ENCODE assay signal across 14 cellular contexts in the genomic region with DNA sequence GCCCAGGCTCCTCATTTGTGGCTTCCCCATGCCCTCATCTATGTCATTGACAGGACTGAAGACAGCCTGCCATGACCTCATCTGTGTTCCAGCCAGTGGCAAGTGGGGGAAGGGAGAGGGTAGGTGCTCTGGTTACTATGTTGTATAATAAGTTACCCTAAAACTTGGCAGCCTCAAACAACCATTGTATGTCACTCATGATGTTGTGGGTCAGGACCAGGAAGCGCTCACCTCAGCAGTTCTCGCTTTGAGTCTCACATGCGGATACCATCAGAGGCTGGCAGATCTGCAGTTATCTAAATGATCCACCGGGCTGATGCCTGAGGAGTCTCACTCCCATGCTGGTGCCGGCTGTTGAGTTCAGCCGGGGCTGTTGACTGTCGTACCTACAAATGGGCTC.
DNase-seq lines count a peak whose midpoint lies in the region; ATAC-seq and TF ChIP-seq lines count a peak whose summit lies in the region.
"Had no signal": no experiment of that assay in that cellular context is flagged by ENCODE, and none has a peak within 500 bp of the region (broad histone marks: within the 10 kb centered on the region; RNA-seq: fewer than 3 reads in every experiment).

No MANE protein-coding gene starts in this region.

- peaks cover 19% of the 10 kb centered on the region for H3K4me1 Mint-ChIP-seq in activated T-cell treated with anti-CD3 and anti-CD28 coated beads, Interleukin-2, amount 50 U/mL, for 72 hours (ENCODE audit: low read depth)
- H3K4me1 Mint-ChIP-seq in type B pancreatic cell (ENCODE audit: unreplicated experiment), result peaks cover 13% of the 10 kb centered on the region
- peaks cover 18% of the 10 kb centered on the region for H3K4me1 Mint-ChIP-seq in endothelial cell (ENCODE audit: unreplicated experiment)

- DNase-seq in activated T-cell treated with anti-CD3 and anti-CD28 coated beads, Interleukin-2, amount 50 U/mL, for 72 hours, result peak; percentile 54 to 62
- DNase-seq in activated T-cell treated with anti-CD3 and anti-CD28 coated beads, Interleukin-2, amount 50 U/mL, for 1 hour, result no peak
- DNase-seq in activated CD4-positive, CD25-positive, alpha-beta regulatory T cell treated with anti-CD3 and anti-CD28 coated beads, Interleukin-2, amount 50 U/mL, for 72 hours, result peak; percentile 29
- DNase-seq in kidney tubule cell (ENCODE audit: low spot score) (peak; percentile 35), type B pancreatic cell (ENCODE audit: extremely low spot score, unreplicated experiment) (no peak), endothelial cell (ENCODE audit: low spot score) (no peak), pons (ENCODE audit: low spot score) (no peak), GM19240 (ENCODE audit: insufficient read length, low spot score) (no peak)
- DNase-seq: naive B cell; NCI-H1436; NCI-H446; stimulated activated CD4-positive, alpha-beta T cell treated with anti-CD3 and anti-CD28 coated beads, Interleukin-2, amount 100 ng/mL, for 24 hours had no signal

- no peaks in the 10 kb centered on the region for H3K9me3 Mint-ChIP-seq in activated T-cell treated with anti-CD3 and anti-CD28 coated beads, Interleukin-2, amount 50 U/mL, for 72 hours
- no peaks in the 10 kb centered on the region for H3K9me3 Mint-ChIP-seq in type B pancreatic cell
- no peaks in the 10 kb centered on the region for H3K9me3 Mint-ChIP-seq in endothelial cell (ENCODE audit: unreplicated experiment)
- H3K9me3 Mint-ChIP-seq: naive B cell had no signal

- peaks cover 59% of the 10 kb centered on the region for H3K27me3 Mint-ChIP-seq in activated T-cell treated with anti-CD3 and anti-CD28 coated beads, Interleukin-2, amount 50 U/mL, for 72 hours (ENCODE audit: low read depth)
- H3K27me3 Mint-ChIP-seq in type B pancreatic cell (peaks cover 35% of the 10 kb centered on the region), endothelial cell (ENCODE audit: unreplicated experiment) (peaks cover 8% of the 10 kb centered on the region)

- no peak overlapping the region for H3K27ac Mint-ChIP-seq in activated T-cell treated with anti-CD3 and anti-CD28 coated beads, Interleukin-2, amount 50 U/mL, for 72 hours
- H3K27ac Mint-ChIP-seq in type B pancreatic cell (no peak overlapping the region), endothelial cell (ENCODE audit: unreplicated experiment) (no peak overlapping the region)
- H3K27ac Mint-ChIP-seq: naive B cell had no signal

- peak; percentile 87 to 95 for ATAC-seq in activated T-cell treated with anti-CD3 and anti-CD28 coated beads, Interleukin-2, amount 50 U/mL, for 72 hours (replicated peaks in 1 of 2)
- ATAC-seq: HCT116, left lung had no signal

- H3K36me3 Mint-ChIP-seq in activated T-cell treated with anti-CD3 and anti-CD28 coated beads, Interleukin-2, amount 50 U/mL, for 72 hours (ENCODE audit: insufficient read depth in 2 of 2), result no peaks in the 10 kb centered on the region
- H3K36me3 Mint-ChIP-seq in type B pancreatic cell (no peaks in the 10 kb centered on the region), endothelial cell (ENCODE audit: low read depth, unreplicated experiment) (peaks cover 5% of the 10 kb centered on the region)
- H3K36me3 Mint-ChIP-seq: naive B cell had no signal

- TF ChIP-seq CTCF in type B pancreatic cell (conservative IDR thresholded peaks at IDR 0.05) (no peak), endothelial cell (IDR thresholded peaks at IDR 0.05; ENCODE audit: unreplicated experiment) (no peak)

- no peak overlapping the region for H3K4me3 Mint-ChIP-seq in activated T-cell treated with anti-CD3 and anti-CD28 coated beads, Interleukin-2, amount 50 U/mL, for 72 hours
- H3K4me3 Mint-ChIP-seq in type B pancreatic cell, result peak overlapping the region; percentile 14
- no peak overlapping the region for H3K4me3 Mint-ChIP-seq in endothelial cell (ENCODE audit: unreplicated experiment)

Comparison
In these comparisons a context has a peak if more than half of its experiments do, and no peak if none do; other contexts are left out.
1. DNase-seq: peak in activated T-cell treated with anti-CD3 and anti-CD28 coated beads, Interleukin-2, amount 50 U/mL, for 72 hours (2 of 2), activated CD4-positive, CD25-positive, alpha-beta regulatory T cell treated with anti-CD3 and anti-CD28 coated beads, Interleukin-2, amount 50 U/mL, for 72 hours (single experiment) and kidney tubule cell (single experiment); none in activated T-cell treated with anti-CD3 and anti-CD28 coated beads, Interleukin-2, amount 50 U/mL, for 1 hour (single experiment), type B pancreatic cell (single experiment), endothelial cell (single experiment), pons (single experiment) and GM19240 (single experiment).